ENCODE assay signal across 11 cellular contexts in genomic region chr6:168286779-168287446, GRCh38. TPM values are rescaled to one million over a fixed set of nuclear protein-coding genes. Genes with fewer than 3 reads are reported as not detected.
DNase-seq lines count a peak whose midpoint lies in the region; ATAC-seq, FAIRE-seq and TF ChIP-seq lines count a peak whose summit lies in the region.
"Not testable (repeated sequence)": the region's sequence is repeated elsewhere in the genome, so short reads cannot be mapped to it uniquely, and the experiment has no call there.
"Had no signal": no experiment of that assay in that cellular context is flagged by ENCODE, and none has a peak within 500 bp of the region (broad histone marks: within the 10 kb centered on the region; RNA-seq: fewer than 3 reads in every experiment).

No MANE protein-coding gene starts in this region.

- not testable (repeated sequence) for FAIRE-seq in kidney (lab: Jason Lieb, UNC)

- H3K36me3 Mint-ChIP-seq in activated CD4-positive, alpha-beta T cell treated with anti-CD3 and anti-CD28 coated beads for 36 hours (ENCODE audit: low read depth); activated T-helper 2 cell treated with anti-CD3 and anti-CD28 coated beads, Interferon-gamma antibody, Interleukin-2, Interleukin-4, amounts not matched to agents 10 μg/mL and 5 μg/mL and 100 μg/mL, durations not matched to agents 14 hours and 24 hours and 36 hours (ENCODE audit: low read depth); stimulated activated naive B cell treated with anti-CD40 and anti-IgM and Interleukin-4, amounts not matched to agents 10 μg/mL and 1 μg/mL and 100 μg/mL, for 72 hours: not testable (repeated sequence)

- CTCF ChIA-PET in activated CD4-positive, alpha-beta T cell treated with anti-CD3 and anti-CD28 coated beads for 36 hours (lab: Charles Lee), result interaction anchor here (0.7 kb wide), 1 partner anchor 15 kb away, joined by 3 read pairs; no protein-coding TSS in a partner anchor

- DNase-seq in activated CD4-positive, alpha-beta T cell treated with anti-CD3 and anti-CD28 coated beads for 36 hours, result peak; percentile 80
- DNase-seq in activated T-cell treated with anti-CD3 and anti-CD28 coated beads for 24 hours (ENCODE audit: low read depth) (peak; percentile 18), kidney (peak; percentile 6)
- DNase-seq in activated T-helper 2 cell treated with anti-CD3 and anti-CD28 coated beads, Interferon-gamma antibody, Interleukin-2, Interleukin-4, amounts not matched to agents 10 μg/mL and 5 μg/mL and 100 μg/mL, durations not matched to agents 14 hours and 24 hours and 36 hours (ENCODE audit: low spot score), result not testable (repeated sequence)
- peak; percentile 17 to 28 for DNase-seq in stimulated activated CD4-positive, alpha-beta T cell treated with anti-CD3 and anti-CD28 coated beads, Interleukin-15, amount 100 ng/mL, for 48 hours (ENCODE audit: low read depth in 2 of 2)
- DNase-seq in stimulated activated CD4-positive, alpha-beta T cell treated with anti-CD3 and anti-CD28 coated beads, Interleukin-4, amount 100 ng/mL, for 48 hours (ENCODE audit: low read depth in 2 of 2), result peak; percentile 18 to 47
- DNase-seq in stimulated activated naive B cell treated with anti-CD40 and anti-IgM and Interleukin-4, amounts not matched to agents 10 μg/mL and 1 μg/mL and 100 μg/mL, for 72 hours, result peak; percentile 2

- not testable (repeated sequence) for H3K4me1 ChIP-seq in kidney (ENCODE audit: control insufficient read depth in 1 of 2, insufficient read depth in 1 of 2, low read depth in 1 of 2, low read length in 2 of 2)

- not testable (repeated sequence) for H3K4me3 Mint-ChIP-seq in activated CD4-positive, alpha-beta T cell treated with anti-CD3 and anti-CD28 coated beads for 36 hours; activated T-helper 2 cell treated with anti-CD3 and anti-CD28 coated beads, Interferon-gamma antibody, Interleukin-2, Interleukin-4, amounts not matched to agents 10 μg/mL and 5 μg/mL and 100 μg/mL, durations not matched to agents 14 hours and 24 hours and 36 hours (ENCODE audit: low read depth); stimulated activated naive B cell treated with anti-CD40 and anti-IgM and Interleukin-4, amounts not matched to agents 10 μg/mL and 1 μg/mL and 100 μg/mL, for 72 hours

- not testable (repeated sequence) for TF ChIP-seq CTCF in kidney (IDR thresholded peaks at IDR 0.05; ENCODE audit: borderline replicate concordance, extremely low read depth, insufficient read depth)

- not testable (repeated sequence) for H3K9ac ChIP-seq in kidney (ENCODE audit: low read length in 2 of 2)

- not testable (repeated sequence) for H3K9me3 Mint-ChIP-seq in activated CD4-positive, alpha-beta T cell treated with anti-CD3 and anti-CD28 coated beads for 36 hours (ENCODE audit: low read depth); stimulated activated naive B cell treated with anti-CD40 and anti-IgM and Interleukin-4, amounts not matched to agents 10 μg/mL and 1 μg/mL and 100 μg/mL, for 72 hours
- peaks cover 22% of the 10 kb centered on the region for H3K9me3 Mint-ChIP-seq in activated T-helper 2 cell treated with anti-CD3 and anti-CD28 coated beads, Interferon-gamma antibody, Interleukin-2, Interleukin-4, amounts not matched to agents 10 μg/mL and 5 μg/mL and 100 μg/mL, durations not matched to agents 14 hours and 24 hours and 36 hours

- ATAC-seq in activated CD4-positive, alpha-beta T cell treated with anti-CD3 and anti-CD28 coated beads for 36 hours, result peak; percentile 84
- ATAC-seq in stimulated activated naive B cell treated with anti-CD40 and anti-IgM and Interleukin-4, amounts not matched to agents 10 μg/mL and 1 μg/mL and 100 μg/mL, for 72 hours (replicated peaks), result peak in 1 of 2 donors; percentile 67

- not testable (repeated sequence) for H3K9me3 ChIP-seq in kidney (ENCODE audit: control insufficient read depth in 1 of 2, low read length in 2 of 2)

- POLR2A ChIA-PET in activated CD4-positive, alpha-beta T cell treated with anti-CD3 and anti-CD28 coated beads for 36 hours (lab: Charles Lee), result not testable (repeated sequence)

- intact Hi-C loops in activated CD4-positive, alpha-beta T cell treated with anti-CD3 and anti-CD28 coated beads for 36 hours (cut with DNase I, micrococcal nuclease), result loop anchor here in 1 of 2 experiments (2.0 kb wide), 1 partner anchor 64 kb away; no protein-coding TSS in a partner anchor
- intact Hi-C loops in activated T-helper 2 cell treated with anti-CD3 and anti-CD28 coated beads, Interferon-gamma antibody, Interleukin-2, Interleukin-4, amounts not matched to agents 10 μg/mL and 5 μg/mL and 100 μg/mL, durations not matched to agents 14 hours and 24 hours and 36 hours (cut with micrococcal nuclease), result loop anchor here (1.0 to 10.0 kb wide), 2 partner anchors 63 to 1332 kb away; partner anchors contain the start of gene RNASET2
- intact Hi-C loops in kidney (cut with DNase I), result not testable (repeated sequence)

- not testable (repeated sequence) for H3K36me3 ChIP-seq in kidney (ENCODE audit: control insufficient read depth in 1 of 2, insufficient read depth in 2 of 2, low read length in 2 of 2)

- H3K27me3 Mint-ChIP-seq in activated CD4-positive, alpha-beta T cell treated with anti-CD3 and anti-CD28 coated beads for 36 hours, result peaks cover 30% of the 10 kb centered on the region
- H3K27me3 Mint-ChIP-seq in activated T-helper 2 cell treated with anti-CD3 and anti-CD28 coated beads, Interferon-gamma antibody, Interleukin-2, Interleukin-4, amounts not matched to agents 10 μg/mL and 5 μg/mL and 100 μg/mL, durations not matched to agents 14 hours and 24 hours and 36 hours (ENCODE audit: low read depth); stimulated activated naive B cell treated with anti-CD40 and anti-IgM and Interleukin-4, amounts not matched to agents 10 μg/mL and 1 μg/mL and 100 μg/mL, for 72 hours: not testable (repeated sequence)

- H3K4me1 Mint-ChIP-seq in activated CD4-positive, alpha-beta T cell treated with anti-CD3 and anti-CD28 coated beads for 36 hours, result peaks cover 25% of the 10 kb centered on the region
- H3K4me1 Mint-ChIP-seq in activated T-helper 2 cell treated with anti-CD3 and anti-CD28 coated beads, Interferon-gamma antibody, Interleukin-2, Interleukin-4, amounts not matched to agents 10 μg/mL and 5 μg/mL and 100 μg/mL, durations not matched to agents 14 hours and 24 hours and 36 hours (ENCODE audit: low read depth), result peaks cover 20% of the 10 kb centered on the region
- H3K4me1 Mint-ChIP-seq in stimulated activated naive B cell treated with anti-CD40 and anti-IgM and Interleukin-4, amounts not matched to agents 10 μg/mL and 1 μg/mL and 100 μg/mL, for 72 hours, result not testable (repeated sequence)

- H3K27ac Mint-ChIP-seq in activated CD4-positive, alpha-beta T cell treated with anti-CD3 and anti-CD28 coated beads for 36 hours, result peak overlapping the region; percentile 86
- H3K27ac Mint-ChIP-seq in activated T-helper 2 cell treated with anti-CD3 and anti-CD28 coated beads, Interferon-gamma antibody, Interleukin-2, Interleukin-4, amounts not matched to agents 10 μg/mL and 5 μg/mL and 100 μg/mL, durations not matched to agents 14 hours and 24 hours and 36 hours, result peak overlapping the region; percentile 93
- H3K27ac Mint-ChIP-seq in stimulated activated naive B cell treated with anti-CD40 and anti-IgM and Interleukin-4, amounts not matched to agents 10 μg/mL and 1 μg/mL and 100 μg/mL, for 72 hours, result peak overlapping the region; percentile 48

- H3K27ac ChIP-seq in kidney (ENCODE audit: low read depth in 2 of 2, low read length in 2 of 2), result not testable (repeated sequence)

- not testable (repeated sequence) for H3K4me3 ChIP-seq in kidney (ENCODE audit: low read length in 2 of 2)

RNA-seq across cellular contexts. Expression of gene DACT2, which starts 32.7 kb away (rescaled TPM):
- under 1 TPM; 0.39 to 0.50 TPM for total RNA-seq in activated CD4-positive, alpha-beta T cell treated with anti-CD3 and anti-CD28 coated beads for 36 hours
- 0.80 and 0.87 TPM in 2 replicates for total RNA-seq in activated T-helper 2 cell treated with anti-CD3 and anti-CD28 coated beads, Interferon-gamma antibody, Interleukin-2, Interleukin-4, amounts not matched to agents 10 μg/mL and 5 μg/mL and 100 μg/mL, durations not matched to agents 14 hours and 24 hours and 36 hours
- total RNA-seq in kidney, result 5.0 TPM
- 4.8 TPM for polyA plus RNA-seq in kidney (ENCODE audit: insufficient read depth, low read depth, low replicate concordance)
- total RNA-seq: Calu3; CD8-positive, alpha-beta T cell; K562; PC-9 had no signal
- polyA plus RNA-seq: K562 had no signal
